ENCODE assay signal across 9 cellular contexts in the genomic region with DNA sequence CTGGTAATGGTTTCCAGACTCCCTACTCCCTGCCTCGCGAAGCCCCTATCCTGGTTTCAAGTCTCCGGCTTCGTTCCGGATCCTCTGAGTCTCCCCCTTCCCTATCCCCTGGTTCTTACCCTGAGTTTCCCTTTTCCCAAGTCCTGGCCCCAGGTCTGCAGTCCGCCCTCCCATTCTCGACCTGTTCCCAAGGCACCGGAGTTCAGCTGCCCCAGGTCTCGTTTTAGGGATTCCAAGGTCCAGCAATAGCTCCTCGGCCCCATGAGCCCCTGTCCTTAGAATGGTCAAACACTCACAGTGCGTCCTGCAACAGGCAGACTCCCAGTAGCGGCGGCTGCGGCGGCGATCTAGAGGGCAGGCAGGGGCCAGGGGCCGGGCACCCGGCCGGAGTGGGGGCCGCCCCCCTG. TPM values are rescaled to one million over a fixed set of nuclear protein-coding genes. Genes with fewer than 3 reads are reported as not detected.
DNase-seq lines count a peak whose midpoint lies in the region; ATAC-seq and TF ChIP-seq lines count a peak whose summit lies in the region.
"Had no signal": no experiment of that assay in that cellular context is flagged by ENCODE, and none has a peak within 500 bp of the region (broad histone marks: within the 10 kb centered on the region; RNA-seq: fewer than 3 reads in every experiment).

No MANE protein-coding gene starts in this region.

- H3K4me1 ChIP-seq in mammary epithelial cell (ENCODE audit: insufficient read depth, low read length) (peaks cover 29% of the 10 kb centered on the region), right lobe of liver (peaks cover 0 to 15% (median 3%) of the 10 kb centered on the region in 4 donors), transverse colon (peaks cover 13 to 29% (median 27%) of the 10 kb centered on the region in 4 donors)

- WGBS in mammary epithelial cell (ENCODE audit: low coverage, missing lambda C conversion rate), result 33% methylated on average over 6 of the region's 20 CpGs
- 9% methylated on average over 10 of the region's 20 CpGs for WGBS in right lobe of liver (ENCODE audit: insufficient coverage, low coverage, low lambda C conversion rate, missing lambda C conversion rate)
- 0 to 8% methylated on average over 9 to 19 of the region's 20 CpGs for WGBS in transverse colon (ENCODE audit: low coverage in 1 of 2), 2 donors

- no peak for DNase-seq in activated T-cell treated with anti-CD3 and anti-CD28 coated beads, Interleukin-2, amount 50 U/mL, for 4 hours
- DNase-seq in activated T-cell treated with anti-CD3 and anti-CD28 coated beads, Interleukin-2, amount 50 U/mL, for 48 hours, result no peak
- DNase-seq in mammary epithelial cell (no peak), right lobe of liver (no peak), transverse colon (no peak), H4 (ENCODE audit: low spot score) (no peak), DMS79 treated with DMSO at 0.1 percent for 48 hours (lab: John Stamatoyannopoulos, UW) (no peak)

- peak overlapping the region; percentile 92 for H2AFZ ChIP-seq in mammary epithelial cell (ENCODE audit: low read depth, low read length)

- no peaks in the 10 kb centered on the region for H3K36me3 Mint-ChIP-seq in activated T-cell treated with anti-CD3 and anti-CD28 coated beads, Interleukin-2, amount 50 U/mL, for 4 hours (ENCODE audit: insufficient read depth)
- H3K36me3 Mint-ChIP-seq: CD4-positive, CD25-positive, alpha-beta regulatory T cell had no signal

- in situ Hi-C loops in mammary epithelial cell (cut with MboI; ENCODE audit: low sequenced_read_pairs in 2 of 2), result loop anchor here in 1 of 2 donors (25.0 kb wide), 1 partner anchor 346 kb away; no protein-coding TSS in a partner anchor
- in situ Hi-C loops in transverse colon (cut with MboI; ENCODE audit: low pct_ligation_motif_present in 1 of 4, low pct_unique_long_range_greater_than_20kb in 1 of 4, low sequenced_read_pairs in 3 of 4), result no loop called here

- no TSS peak for BruUV-seq in mammary epithelial cell (replicated peaks; lab: Mats Ljungman, UMichigan)

- H3K36me3 ChIP-seq in mammary epithelial cell (ENCODE audit: insufficient read depth, low read length) (no peaks in the 10 kb centered on the region), right lobe of liver (no peaks in the 10 kb centered on the region), transverse colon (no peaks in the 10 kb centered on the region)

- no peak for TF ChIP-seq CTCF in mammary epithelial cell (conservative IDR thresholded peaks at IDR 0.05 in 1 of 2, IDR thresholded peaks at IDR 0.05 in 1 of 2; ENCODE audit: extremely low read depth in 1 of 2, insufficient read depth in 1 of 2, low read depth in 1 of 2, low read length in 2 of 2)
- TF ChIP-seq CTCF in right lobe of liver (IDR thresholded peaks at IDR 0.05), result no peak
- no peak for TF ChIP-seq CTCF in transverse colon (IDR thresholded peaks at IDR 0.05)

- dilution Hi-C loops in mammary epithelial cell (cut with HindIII; ENCODE audit: low sequenced_read_pairs), result no loop called here

- peaks cover 22% of the 10 kb centered on the region for H3K4me1 Mint-ChIP-seq in activated T-cell treated with anti-CD3 and anti-CD28 coated beads, Interleukin-2, amount 50 U/mL, for 4 hours (ENCODE audit: low read depth)

- no peaks in the 10 kb centered on the region for H4K20me1 ChIP-seq in mammary epithelial cell (ENCODE audit: insufficient read depth, low read length)

- peaks cover 6% of the 10 kb centered on the region for H3K79me2 ChIP-seq in mammary epithelial cell (ENCODE audit: insufficient read depth, low read length)

- no peak for TF ChIP-seq POLR2A in right lobe of liver (IDR thresholded peaks at IDR 0.05)
- no peak for TF ChIP-seq POLR2A in transverse colon (IDR thresholded peaks at IDR 0.05)

- CTCF ChIA-PET in mammary epithelial cell (lab: Charles Lee; ENCODE audit: low non-redundant PET), result interaction anchor here (0.7 kb wide), 1 partner anchor 9 kb away, joined by 3 read pairs; no protein-coding TSS in a partner anchor

- H3K27ac ChIP-seq in mammary epithelial cell (ENCODE audit: insufficient read depth, low read depth, low read length) (no peak overlapping the region), right lobe of liver (no peak overlapping the region), transverse colon (no peak overlapping the region)

- peaks cover 2% of the 10 kb centered on the region for H3K27me3 ChIP-seq in mammary epithelial cell (ENCODE audit: insufficient read depth, low read length)
- H3K27me3 ChIP-seq in right lobe of liver, result no peaks in the 10 kb centered on the region
- peaks cover 53% of the 10 kb centered on the region for H3K27me3 ChIP-seq in transverse colon

- H3K4me2 ChIP-seq in mammary epithelial cell (ENCODE audit: insufficient read depth, low read depth, low read length), result peak overlapping the region; percentile 95

- TF ChIP-seq EP300 in transverse colon (IDR thresholded peaks at IDR 0.05; ENCODE audit: low read depth), result no peak

- ATAC-seq in activated T-cell treated with anti-CD3 and anti-CD28 coated beads, Interleukin-2, amount 50 U/mL, for 4 hours, result no peak
- no peak for ATAC-seq in right lobe of liver
- no peak for ATAC-seq in GM19351 (IDR thresholded peaks at IDR 0.05; ENCODE audit: unreplicated experiment)

- peak overlapping the region; percentile 50 for H3K4me3 Mint-ChIP-seq in activated T-cell treated with anti-CD3 and anti-CD28 coated beads, Interleukin-2, amount 50 U/mL, for 4 hours

- peaks cover 24% of the 10 kb centered on the region for H3K27me3 Mint-ChIP-seq in activated T-cell treated with anti-CD3 and anti-CD28 coated beads, Interleukin-2, amount 50 U/mL, for 4 hours (ENCODE audit: low read depth)

- H3K4me3 ChIP-seq in mammary epithelial cell (replicated peaks in 1 of 3; ENCODE audit: insufficient read depth in 1 of 3, low read depth in 2 of 3, low read length in 3 of 3) (peak overlapping the region; percentile 39 to 76 (median 61)), right lobe of liver (peak overlapping the region; percentile 51 to 59 (median 53)), transverse colon (peak overlapping the region; percentile 24 to 63 (median 44))

- no peak overlapping the region for H3K9ac ChIP-seq in mammary epithelial cell (ENCODE audit: insufficient read depth, low read length)

- H3K9me3 ChIP-seq in mammary epithelial cell (replicated peaks; ENCODE audit: insufficient read depth, low read length), result no peaks in the 10 kb centered on the region
- no peaks in the 10 kb centered on the region for H3K9me3 ChIP-seq in right lobe of liver
- H3K9me3 ChIP-seq in transverse colon, result no peaks in the 10 kb centered on the region

- intact Hi-C loops in mammary epithelial cell (cut with micrococcal nuclease), result no loop called here
- intact Hi-C loops in right lobe of liver (cut with DNase I), result no loop called here
- intact Hi-C loops in transverse colon (cut with DNase I; ENCODE audit: low total_unique reads), result no loop called here

- H3K9me3 Mint-ChIP-seq in activated T-cell treated with anti-CD3 and anti-CD28 coated beads, Interleukin-2, amount 50 U/mL, for 4 hours, result no peaks in the 10 kb centered on the region

RNA-seq across cellular contexts. Expression of gene PITX3, which starts 0.3 kb away (rescaled TPM):
- total RNA-seq in activated T-cell treated with anti-CD3 and anti-CD28 coated beads, Interleukin-2, amount 50 U/mL, for 4 hours, result under 1 TPM in 2 of 3 donors, not detected in 1; 0.25 to 0.46 TPM
- total RNA-seq in mammary epithelial cell, result not detected
- polyA plus RNA-seq in mammary epithelial cell, result not detected
- not detected for polyA minus RNA-seq in mammary epithelial cell
- not detected for total RNA-seq in right lobe of liver
- not detected for total RNA-seq in transverse colon
- not detected in 2 replicates for total RNA-seq in H4 (2014; rRNA removed; shearing (Covaris generic))
- total RNA-seq: CD4-positive, CD25-positive, alpha-beta regulatory T cell had no signal
- polyA plus RNA-seq: CD4-positive, CD25-positive, alpha-beta regulatory T cell had no signal

RNA-seq across cellular contexts. Expression of gene GBF1, which starts 4.3 kb away (rescaled TPM):
- total RNA-seq in activated T-cell treated with anti-CD3 and anti-CD28 coated beads, Interleukin-2, amount 50 U/mL, for 4 hours, result 10 to 100 TPM; 42.9 to 46.5 (median 43.3) TPM
- total RNA-seq in mammary epithelial cell, result 10 to 100 TPM; 37.8 to 49.4 TPM
- polyA plus RNA-seq in mammary epithelial cell, result 24.0 TPM
- polyA minus RNA-seq in mammary epithelial cell, result 99.3 TPM
- total RNA-seq in right lobe of liver, result 10 to 100 TPM; 22.6 to 27.2 (median 23.7) TPM
- total RNA-seq in transverse colon, result 10 to 100 TPM; 60.5 to 97.6 (median 67.5) TPM
- total RNA-seq in H4 (2014; rRNA removed; shearing (Covaris generic)), result 24.6 and 30.1 TPM in 2 replicates

RNA-seq across cellular contexts. Expression of gene ELOVL3, which starts 14.9 kb away (rescaled TPM):
- not detected for total RNA-seq in activated T-cell treated with anti-CD3 and anti-CD28 coated beads, Interleukin-2, amount 50 U/mL, for 4 hours
- under 1 TPM; 0.17 to 0.45 TPM for total RNA-seq in mammary epithelial cell
- polyA plus RNA-seq in mammary epithelial cell, result 1.2 TPM
- polyA minus RNA-seq in mammary epithelial cell, result 15.7 TPM
- not detected for total RNA-seq in right lobe of liver
- total RNA-seq in transverse colon, result not detected
- total RNA-seq in H4 (2014; rRNA removed; shearing (Covaris generic)), result not detected in 2 replicates
- total RNA-seq: CD4-positive, CD25-positive, alpha-beta regulatory T cell had no signal
